In genomic region chr3:23915537-23916108, GRCh38 we compare ENCODE assay signal across 8 cellular contexts. TPM values are rescaled to one million over a fixed set of nuclear protein-coding genes. Genes with fewer than 3 reads are reported as not detected.
A peak's percentile ranks its signal among the peaks of the same experiment; 100 is the strongest.
DNase-seq lines count a peak whose midpoint lies in the region; ATAC-seq lines count a peak whose summit lies in the region.

No MANE protein-coding gene starts in this region.

- DNase-seq in activated naive CD4-positive, alpha-beta T cell treated with anti-CD3 and anti-CD28 coated beads for 36 hours, result no peak
- no peak for DNase-seq in activated naive CD4-positive, alpha-beta T cell treated with anti-CD3 and anti-CD28 coated beads, Interleukin-2, amount 50 U/mL, for 16 hours
- DNase-seq in SK-N-MC (ENCODE audit: low read depth, low spot score) (no peak), fibroblast of gingiva (ENCODE audit: low read depth) (peak; percentile 22), putamen (ENCODE audit: low spot score) (peak; percentile 41)

- H3K9me3 Mint-ChIP-seq in activated naive CD4-positive, alpha-beta T cell treated with anti-CD3 and anti-CD28 coated beads for 36 hours, result no peaks in the 10 kb centered on the region

- H3K4me1 Mint-ChIP-seq in activated naive CD4-positive, alpha-beta T cell treated with anti-CD3 and anti-CD28 coated beads for 36 hours (ENCODE audit: low read depth), result peaks cover 47% of the 10 kb centered on the region

- H3K36me3 Mint-ChIP-seq in activated naive CD4-positive, alpha-beta T cell treated with anti-CD3 and anti-CD28 coated beads for 36 hours (ENCODE audit: low read depth), result peaks cover 40% of the 10 kb centered on the region

- H3K36me3 ChIP-seq in SK-N-MC (ENCODE audit: insufficient read depth, low read length), result peaks cover 30% of the 10 kb centered on the region

- no peaks in the 10 kb centered on the region for H3K9me3 ChIP-seq in SK-N-MC (ENCODE audit: low read depth, low read length)

- ATAC-seq in GM21447 (IDR thresholded peaks at IDR 0.05; ENCODE audit: unreplicated experiment) (no peak), HG02981 (IDR thresholded peaks at IDR 0.05; ENCODE audit: unreplicated experiment) (no peak), GM21576 (IDR thresholded peaks at IDR 0.05; ENCODE audit: unreplicated experiment) (no peak)

- CTCF ChIA-PET in activated naive CD4-positive, alpha-beta T cell treated with anti-CD3 and anti-CD28 coated beads for 36 hours (lab: Charles Lee), result no interaction called here

- peak overlapping the region; percentile 94 for H3K4me3 Mint-ChIP-seq in activated naive CD4-positive, alpha-beta T cell treated with anti-CD3 and anti-CD28 coated beads for 36 hours

- H3K27me3 Mint-ChIP-seq in activated naive CD4-positive, alpha-beta T cell treated with anti-CD3 and anti-CD28 coated beads for 36 hours (ENCODE audit: low read depth), result no peaks in the 10 kb centered on the region

- peak overlapping the region; percentile 90 for H3K4me3 ChIP-seq in SK-N-MC

- H3K9ac ChIP-seq in SK-N-MC (ENCODE audit: insufficient read length), result peak overlapping the region; percentile 85

- intact Hi-C loops in activated naive CD4-positive, alpha-beta T cell treated with anti-CD3 and anti-CD28 coated beads for 36 hours (cut with micrococcal nuclease), result loop anchor here (2.0 to 10.0 kb wide), 5 partner anchors 27 to 713 kb away; partner anchors contain the start of gene UBE2E2

- peak overlapping the region; percentile 64; the same call in 1 of the 2 replicates for H3K27ac ChIP-seq in SK-N-MC

- no peak overlapping the region for H3K27ac Mint-ChIP-seq in activated naive CD4-positive, alpha-beta T cell treated with anti-CD3 and anti-CD28 coated beads for 36 hours

RNA-seq across cellular contexts. Expression of gene NKIRAS1, which starts 1.2 kb away (rescaled TPM):
- 1 to 10 TPM; 2.4 to 3.1 TPM for total RNA-seq in activated naive CD4-positive, alpha-beta T cell treated with anti-CD3 and anti-CD28 coated beads for 36 hours

RNA-seq across cellular contexts. Expression of gene RPL15, which starts 1.3 kb away (rescaled TPM):
- total RNA-seq in activated naive CD4-positive, alpha-beta T cell treated with anti-CD3 and anti-CD28 coated beads for 36 hours, result 1,000 to 10,000 TPM; 2,861 to 2,959 TPM

RNA-seq across cellular contexts. Expression of gene NR1D2, which starts 29.5 kb away (rescaled TPM):
- 1 to 10 TPM; 6.0 to 7.0 TPM for total RNA-seq in activated naive CD4-positive, alpha-beta T cell treated with anti-CD3 and anti-CD28 coated beads for 36 hours

Comparison
In these comparisons a context has a peak if more than half of its experiments do, and no peak if none do; other contexts are left out.
1. DNase-seq: peak in fibroblast of gingiva (single experiment) and putamen (single experiment); none in activated naive CD4-positive, alpha-beta T cell treated with anti-CD3 and anti-CD28 coated beads for 36 hours (single experiment), activated naive CD4-positive, alpha-beta T cell treated with anti-CD3 and anti-CD28 coated beads, Interleukin-2, amount 50 U/mL, for 16 hours (single experiment) and SK-N-MC (single experiment).